34 cellular contexts compared by ENCODE assay signal in genomic region chr3:44903751-44904150, GRCh38. TPM values are rescaled to one million over a fixed set of nuclear protein-coding genes. Genes with fewer than 3 reads are reported as not detected.
"Had no signal": no experiment of that assay in that cellular context is flagged by ENCODE, and none has a peak within 500 bp of the region (broad histone marks: within the 10 kb centered on the region; RNA-seq: fewer than 3 reads in every experiment).

No MANE protein-coding gene starts in this region.

- H3K36me3 ChIP-seq: adrenal gland, brain microvascular endothelial cell, cardiac muscle cell had no signal

- H3K27me3 ChIP-seq: body of pancreas, brain microvascular endothelial cell, cardiac muscle cell had no signal

- H3K4me1 ChIP-seq: adrenal gland, body of pancreas had no signal

- H3K27ac ChIP-seq: adrenal gland, body of pancreas, brain microvascular endothelial cell, cardiac muscle cell, VCaP had no signal

- H3K4me3 ChIP-seq: adrenal gland, body of pancreas, cardiac muscle cell had no signal

- ATAC-seq: activated CD8-positive, alpha-beta T cell treated with anti-CD3 and anti-CD28 coated beads for 36 hours; activated naive CD4-positive, alpha-beta T cell treated with anti-CD3 and anti-CD28 coated beads, Interleukin-2, amount 50 U/mL, for 72 hours; activated T-cell treated with anti-CD3 and anti-CD28 coated beads, Interleukin-2, amount 50 U/mL, for 4 hours; activated T-cell treated with anti-CD3 and anti-CD28 coated beads, Interleukin-2, amount 50 U/mL, for 72 hours; activated T-helper 17 cell treated with anti-CD3 and anti-CD28 coated beads, Interleukin-2, amount 50 U/mL, for 72 hours; body of pancreas had no signal

- DNase-seq: activated B cell treated with CpG ODN at 0.5 μM for 24 hours; activated CD4-positive, alpha-beta memory T cell treated with anti-CD3 and anti-CD28 coated beads for 36 hours; activated CD4-positive, alpha-beta T cell treated with anti-CD3 and anti-CD28 coated beads for 4 hours; activated CD4-positive, alpha-beta T cell treated with anti-CD3 and anti-CD28 coated beads, Interleukin-2, amount 10 ng/mL, durations not matched to agents 24 days and 14 days; activated CD4-positive, alpha-beta T cell treated with anti-CD3 and anti-CD28 coated beads, Interleukin-2, amount 50 U/mL, for 1 hour; activated CD4-positive, alpha-beta T cell treated with anti-CD3 and anti-CD28 coated beads, Interleukin-2, amount 50 U/mL, for 4 hours; activated CD4-positive, CD25-positive, alpha-beta regulatory T cell treated with anti-CD3 and anti-CD28 coated beads, Interleukin-2, amount 50 U/mL, for 72 hours; activated CD8-positive, alpha-beta memory T cell treated with anti-CD3 and anti-CD28 coated beads, Interleukin-2, amount 50 U/mL, for 4 hours; activated CD8-positive, alpha-beta T cell treated with anti-CD3 and anti-CD28 coated beads for 36 hours; activated gamma-delta T cell treated with Interleukin-2 at 50 U/mL for 16 hours; activated naive CD4-positive, alpha-beta T cell; activated naive CD4-positive, alpha-beta T cell treated with anti-CD3 and anti-CD28 coated beads for 36 hours; activated naive CD4-positive, alpha-beta T cell treated with anti-CD3 and anti-CD28 coated beads, Interleukin-2, amount 50 U/mL, for 16 hours; activated naive CD8-positive, alpha-beta T cell treated with anti-CD3 and anti-CD28 coated beads for 36 hours; activated T-cell treated with anti-CD3 and anti-CD28 coated beads for 4 hours; activated T-cell treated with anti-CD3 and anti-CD28 coated beads, Interleukin-2, amount 50 U/mL, for 1 hour; activated T-cell treated with anti-CD3 and anti-CD28 coated beads, Interleukin-2, amount 50 U/mL, for 4 hours; activated T-cell treated with anti-CD3 and anti-CD28 coated beads, Interleukin-2, amount 50 U/mL, for 72 hours; adrenal gland; amniotic stem cell; aorta; body of pancreas; brain microvascular endothelial cell; central memory CD4-positive, alpha-beta T cell; T-helper 1 cell; T-helper 2 cell; T-helper 9 cell had no signal

- H3K9me3 ChIP-seq: adrenal gland, body of pancreas had no signal

RNA-seq across cellular contexts. Expression of gene TGM4, which starts 29.3 kb away (rescaled TPM):
- total RNA-seq: activated B cell treated with CpG ODN at 0.5 μM for 24 hours; activated CD4-positive, alpha-beta memory T cell treated with anti-CD3 and anti-CD28 coated beads for 36 hours; activated CD4-positive, alpha-beta T cell treated with anti-CD3 and anti-CD28 coated beads, Interleukin-2, amount 10 ng/mL, durations not matched to agents 24 days and 14 days; activated CD8-positive, alpha-beta memory T cell treated with anti-CD3 and anti-CD28 coated beads for 36 hours; activated CD8-positive, alpha-beta T cell treated with anti-CD3 and anti-CD28 coated beads for 36 hours; activated naive CD4-positive, alpha-beta T cell treated with anti-CD3 and anti-CD28 coated beads for 36 hours; activated naive CD4-positive, alpha-beta T cell treated with anti-CD3 and anti-CD28 coated beads, Interleukin-2, amount 50 U/mL, for 72 hours; activated naive CD8-positive, alpha-beta T cell treated with anti-CD3 and anti-CD28 coated beads for 36 hours; activated T-cell treated with anti-CD3 and anti-CD28 coated beads, Interleukin-2, amount 50 U/mL, for 4 hours; activated T-cell treated with anti-CD3 and anti-CD28 coated beads, Interleukin-2, amount 50 U/mL, for 72 hours; activated T-helper 1 cell treated with anti-CD3 and anti-CD28 coated beads, Interleukin-12 subunit alpha, Interleukin-12 subunit beta, Interleukin-2, Interleukin-4 antibody, amounts not matched to agents 30 ng/mL and 10 ng/mL and 1 ng/mL, durations not matched to agents 14 hours and 24 hours and 36 hours; activated T-helper 17 cell treated with anti-CD3 and anti-CD28 coated beads, Interleukin-2, amount 50 U/mL, for 72 hours; aorta; body of pancreas; cardiac muscle cell; cerebellum had no signal
- polyA plus RNA-seq: aorta had no signal
